Comparison of ENCODE assay signal across 8 cellular contexts in genomic region chr22:36507518-36508010, GRCh38. TPM values are rescaled to one million over a fixed set of nuclear protein-coding genes. Genes with fewer than 3 reads are reported as not detected.
DNase-seq lines count a peak whose midpoint lies in the region; TF ChIP-seq lines count a peak whose summit lies in the region.

No MANE protein-coding gene starts in this region.

- H3K27ac ChIP-seq in SU-DHL-6 (ENCODE audit: low read depth, low read length) (peak overlapping the region; percentile 64), fibroblast of lung (ENCODE audit: insufficient read depth, low read length) (no peak overlapping the region), sigmoid colon (peak overlapping the region; percentile 82 to 86 (median 82))

- no peaks in the 10 kb centered on the region for H3K9me3 Mint-ChIP-seq in endothelial cell (ENCODE audit: unreplicated experiment)

- H3K9ac ChIP-seq in SU-DHL-6 (ENCODE audit: low read length) (peak overlapping the region; percentile 56), fibroblast of lung (ENCODE audit: insufficient read depth, low read length) (no peak overlapping the region)

- no peak overlapping the region for H3K27ac Mint-ChIP-seq in endothelial cell (ENCODE audit: unreplicated experiment)

- H3K9me3 ChIP-seq in SU-DHL-6 (ENCODE audit: insufficient read depth, low read length) = no peaks in the 10 kb centered on the region
- no peaks in the 10 kb centered on the region for H3K9me3 ChIP-seq in fibroblast of lung (ENCODE audit: control insufficient read depth, insufficient read depth, low read depth, low read length)
- no peaks in the 10 kb centered on the region for H3K9me3 ChIP-seq in sigmoid colon

- H3K4me1 Mint-ChIP-seq in endothelial cell (ENCODE audit: unreplicated experiment) = peaks cover 9% of the 10 kb centered on the region

- H3K4me2 ChIP-seq in SU-DHL-6 (ENCODE audit: low read depth, low read length, poor library complexity, severe bottlenecking) (peak overlapping the region; percentile 57), fibroblast of lung (ENCODE audit: extremely low read depth, insufficient read depth, low read length) (peak overlapping the region; percentile 62)

- WGBS in sigmoid colon, 2 donors = 90 to 94% methylated on average over 6 of the region's 6 CpGs

- H3K79me2 ChIP-seq in SU-DHL-6 (ENCODE audit: insufficient read depth, low read length) (peaks cover 6% of the 10 kb centered on the region; the same call in 1 of the 2 replicates), fibroblast of lung (ENCODE audit: control insufficient read depth, insufficient read depth, low read length) (no peaks in the 10 kb centered on the region)

- peak overlapping the region; percentile 87 for H2AFZ ChIP-seq in SU-DHL-6 (ENCODE audit: low read depth, low read length, severe bottlenecking)
- H2AFZ ChIP-seq in fibroblast of lung (ENCODE audit: low read length) = peak overlapping the region; percentile 83

- TF ChIP-seq CTCF in GM12864 (IDR thresholded peaks at IDR 0.05; ENCODE audit: low read depth, low read length, missing control alignments) = no peak
- no peak for TF ChIP-seq CTCF in SU-DHL-6 (IDR thresholded peaks at IDR 0.05; ENCODE audit: insufficient read depth, low read length, poor library complexity, severe bottlenecking)
- TF ChIP-seq CTCF in fibroblast of lung (conservative IDR thresholded peaks at IDR 0.05 in 1 of 2, IDR thresholded peaks at IDR 0.05 in 1 of 2; ENCODE audit: low read depth in 1 of 2, low read length in 2 of 2) = no peak
- no peak for TF ChIP-seq CTCF in sigmoid colon (IDR thresholded peaks at IDR 0.05)
- no peak for TF ChIP-seq CTCF in endothelial cell (IDR thresholded peaks at IDR 0.05; ENCODE audit: unreplicated experiment)

- no peak overlapping the region for H3K4me3 Mint-ChIP-seq in endothelial cell (ENCODE audit: unreplicated experiment)

- H3K36me3 Mint-ChIP-seq in endothelial cell (ENCODE audit: low read depth, unreplicated experiment) = peaks cover 34% of the 10 kb centered on the region

- intact Hi-C loops in sigmoid colon (cut with DNase I) = no loop called here

- TF ChIP-seq POLR2A in sigmoid colon (IDR thresholded peaks at IDR 0.05) = no peak

- H3K9me2 ChIP-seq in SU-DHL-6 (replicated peaks; ENCODE audit: insufficient read depth, low read length) = no peaks in the 10 kb centered on the region

- H3K27me3 ChIP-seq in SU-DHL-6 (ENCODE audit: low read length) (no peaks in the 10 kb centered on the region), fibroblast of lung (ENCODE audit: control insufficient read depth, insufficient read depth, low read length) (no peaks in the 10 kb centered on the region), sigmoid colon (no peaks in the 10 kb centered on the region)

- H3F3A ChIP-seq in SU-DHL-6 (ENCODE audit: insufficient read depth) = peaks cover 15% of the 10 kb centered on the region

- H4K20me1 ChIP-seq in SU-DHL-6 (ENCODE audit: low read depth, low read length) = no peaks in the 10 kb centered on the region
- H4K20me1 ChIP-seq in fibroblast of lung (ENCODE audit: control insufficient read depth, extremely low read depth, insufficient read depth, low read length) = no peaks in the 10 kb centered on the region

- H3K36me3 ChIP-seq in SU-DHL-6 (ENCODE audit: low read length) (peaks cover 4% of the 10 kb centered on the region; the same call in 1 of the 2 replicates), fibroblast of lung (ENCODE audit: control insufficient read depth, insufficient read depth, low read length) (peaks cover 16% of the 10 kb centered on the region), sigmoid colon (peaks cover 0 to 23% (median 15%) of the 10 kb centered on the region in 4 donors)

- H3K4me1 ChIP-seq in fibroblast of lung (ENCODE audit: control insufficient read depth, extremely low read depth, insufficient read depth, low read length) (no peaks in the 10 kb centered on the region), sigmoid colon (peaks cover 0 to 29% (median 20%) of the 10 kb centered on the region in 4 donors)

- H3K27me3 Mint-ChIP-seq in endothelial cell (ENCODE audit: unreplicated experiment) = peaks cover 3% of the 10 kb centered on the region

- TF ChIP-seq EP300 in sigmoid colon (IDR thresholded peaks at IDR 0.05) = no peak

- DNase-seq in GM12864 (ENCODE audit: low read depth) = no peak
- DNase-seq in fibroblast of lung (ENCODE audit: low read depth in 2 of 2) = no peak
- no peak for DNase-seq in sigmoid colon
- no peak for DNase-seq in NCI-H82 treated with DMSO at 0.1 percent for 48 hours (lab: John Stamatoyannopoulos, UW; ENCODE audit: unreplicated experiment)
- DNase-seq in endothelial cell (ENCODE audit: low spot score) = no peak
- DNase-seq in NK-92 (lab: John Stamatoyannopoulos, UW; ENCODE audit: unreplicated experiment) = no peak
- DNase-seq in NCI-H1417 treated with DMSO at 0.1 percent for 48 hours (lab: John Stamatoyannopoulos, UW) = no peak

- H3K4me3 ChIP-seq in GM12864 (ENCODE audit: low read depth, low read length) (peak overlapping the region; percentile 58), SU-DHL-6 (ENCODE audit: insufficient read depth, low read length, poor library complexity, severe bottlenecking) (peak overlapping the region; percentile 58), fibroblast of lung (replicated peaks in 1 of 4; ENCODE audit: control extremely low read depth in 1 of 4, insufficient read depth in 1 of 4, low read depth in 3 of 4, low read length in 4 of 4) (peak overlapping the region in 2 of 4 experiments; percentile 62 to 64), sigmoid colon (peak overlapping the region in 3 of 4 donors; percentile 55 to 61 (median 55))

RNA-seq across cellular contexts. Expression of gene FOXRED2, which starts 0.7 kb away (rescaled TPM):
- total RNA-seq in fibroblast of lung = 3.3 and 8.7 TPM in 2 replicates
- 3.8 and 8.8 TPM in 2 replicates for polyA plus RNA-seq in fibroblast of lung
- 5.1 and 9.6 TPM in 2 replicates for polyA plus RNA-seq in fibroblast of lung (2012)
- polyA minus RNA-seq in fibroblast of lung (ENCODE audit: low replicate concordance) = 13.7 and 28.1 TPM in 2 replicates
- 1 to 10 TPM; 4.2 to 4.8 (median 4.7) TPM for total RNA-seq in sigmoid colon
- 1 to 10 TPM in 1 of 3 donors, under 1 TPM in 2; under 0.01 to 5.4 (median 0.69) TPM for polyA plus RNA-seq in sigmoid colon
- total RNA-seq in endothelial cell (ENCODE audit: unreplicated experiment) = 17.6 TPM

RNA-seq across cellular contexts. Expression of gene EIF3D, which starts 21.4 kb away (rescaled TPM):
- total RNA-seq in fibroblast of lung = 306 and 407 TPM in 2 replicates
- polyA plus RNA-seq in fibroblast of lung = 267 and 318 TPM in 2 replicates
- 165 and 195 TPM in 2 replicates for polyA plus RNA-seq in fibroblast of lung (2012)
- 371 and 415 TPM in 2 replicates for polyA minus RNA-seq in fibroblast of lung (ENCODE audit: low replicate concordance)
- total RNA-seq in sigmoid colon = 100 to 1,000 TPM; 260 to 376 (median 290) TPM
- 100 to 1,000 TPM; 130 to 221 (median 197) TPM for polyA plus RNA-seq in sigmoid colon
- total RNA-seq in endothelial cell (ENCODE audit: unreplicated experiment) = 189 TPM

RNA-seq across cellular contexts. Expression of gene TXN2, which starts 26.1 kb away (rescaled TPM):
- total RNA-seq in fibroblast of lung = 20.5 and 25.3 TPM in 2 replicates
- 118 and 164 TPM in 2 replicates for polyA plus RNA-seq in fibroblast of lung
- 82.3 and 118 TPM in 2 replicates for polyA plus RNA-seq in fibroblast of lung (2012)
- polyA minus RNA-seq in fibroblast of lung (ENCODE audit: low replicate concordance) = 75.3 and 223 TPM in 2 replicates
- 10 to 100 TPM; 43.2 to 72.2 (median 61.9) TPM for total RNA-seq in sigmoid colon
- 100 to 1,000 TPM; 145 to 181 (median 171) TPM for polyA plus RNA-seq in sigmoid colon
- total RNA-seq in endothelial cell (ENCODE audit: unreplicated experiment) = 67.3 TPM
